Comparison of ENCODE assay signal across 35 cellular contexts in the genomic region with DNA sequence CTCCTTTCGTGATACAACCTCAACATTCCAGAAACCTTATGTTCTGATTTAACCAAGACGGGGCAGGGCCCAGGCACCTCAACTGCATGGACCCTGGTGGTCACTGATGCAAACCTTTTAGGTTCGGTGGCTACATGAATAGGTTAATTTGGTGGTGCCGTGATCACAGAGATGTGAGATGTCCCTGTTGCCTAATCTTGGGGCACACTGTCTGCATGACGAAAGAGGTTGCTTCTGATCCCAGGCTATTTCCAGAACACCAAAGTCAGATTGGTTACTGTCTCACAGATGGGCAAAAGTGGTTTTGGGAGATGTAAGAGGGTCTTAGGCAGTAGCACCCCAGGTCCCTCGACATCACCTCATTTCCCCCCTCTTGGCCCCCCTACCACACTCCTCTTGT. TPM values are rescaled to one million over a fixed set of nuclear protein-coding genes. Genes with fewer than 3 reads are reported as not detected.
"Had no signal": no experiment of that assay in that cellular context is flagged by ENCODE, and none has a peak within 500 bp of the region (broad histone marks: within the 10 kb centered on the region; RNA-seq: fewer than 3 reads in every experiment).

No MANE protein-coding gene starts in this region.

- H3K27ac ChIP-seq: ascending aorta, body of pancreas, KMS-11, PC-9, SK-N-MC, VCaP had no signal

- H3K9me3 Mint-ChIP-seq: activated CD4-positive, alpha-beta memory T cell treated with anti-CD3 and anti-CD28 coated beads, Interleukin-2, amount 10 ng/mL, durations not matched to agents 7 days and 5 days; activated naive CD4-positive, alpha-beta T cell treated with anti-CD3 and anti-CD28 coated beads, Interleukin-2, amount 50 U/mL, for 72 hours; activated naive CD8-positive, alpha-beta T cell treated with anti-CD3 and anti-CD28 coated beads, Interleukin-2, amount 50 U/mL, for 24 hours; activated T-cell treated with anti-CD3 and anti-CD28 coated beads, Interleukin-2, amount 50 U/mL, for 24 hours; activated T-helper 1 cell treated with anti-CD3 and anti-CD28 coated beads, Interleukin-12 subunit alpha, Interleukin-12 subunit beta, Interleukin-2, Interleukin-4 antibody, amounts not matched to agents 30 ng/mL and 10 ng/mL and 1 ng/mL, durations not matched to agents 14 hours and 24 hours and 36 hours; IgD-negative memory B cell; T-cell had no signal

- H3K36me3 ChIP-seq: ascending aorta had no signal

- H3K4me3 ChIP-seq: ascending aorta, body of pancreas, PC-9, SK-N-MC had no signal

- DNase-seq: activated CD4-positive, alpha-beta memory T cell treated with anti-CD3 and anti-CD28 coated beads, Interleukin-2, amount 10 ng/mL, durations not matched to agents 7 days and 5 days; activated CD4-positive, alpha-beta T cell treated with anti-CD3 and anti-CD28 coated beads for 36 hours; activated CD4-positive, alpha-beta T cell treated with anti-CD3 and anti-CD28 coated beads, Interleukin-2, amount 50 U/mL, for 1 hour; activated CD4-positive, CD25-positive, alpha-beta regulatory T cell; activated CD8-positive, alpha-beta memory T cell treated with anti-CD3 and anti-CD28 coated beads, Interleukin-2, amount 50 U/mL, for 48 hours; activated effector memory CD4-positive, alpha-beta T cell treated with Interleukin-2 at 50 U/mL for 16 hours; activated naive CD4-positive, alpha-beta T cell treated with Interleukin-2 at 50 U/mL for 16 hours; activated naive CD8-positive, alpha-beta T cell treated with anti-CD3 and anti-CD28 coated beads, Interleukin-2, amount 50 U/mL, for 24 hours; activated T-cell treated with anti-CD3 and anti-CD28 coated beads, Interleukin-2, amount 50 U/mL, for 24 hours; amniotic stem cell; body of pancreas; central memory CD4-positive, alpha-beta T cell; NCI-H1092; NCI-H1417; NCI-H1930; NCI-H2171; NCI-H2227 treated with DMSO at 0.1 percent for 48 hours; NCI-H446 treated with DMSO at 0.1 percent for 48 hours; NCI-H524 treated with DMSO at 0.1 percent for 48 hours; NCI-H748 treated with DMSO at 0.1 percent for 48 hours; PC-9; SHP77 treated with DMSO at 0.1 percent for 48 hours; T-cell; T-helper 2 cell; T1000 had no signal

- H3K27ac Mint-ChIP-seq: activated CD4-positive, alpha-beta memory T cell treated with anti-CD3 and anti-CD28 coated beads, Interleukin-2, amount 10 ng/mL, durations not matched to agents 7 days and 5 days; activated CD4-positive, alpha-beta T cell treated with anti-CD3 and anti-CD28 coated beads for 36 hours; activated naive CD4-positive, alpha-beta T cell treated with anti-CD3 and anti-CD28 coated beads, Interleukin-2, amount 50 U/mL, for 72 hours; activated naive CD8-positive, alpha-beta T cell treated with anti-CD3 and anti-CD28 coated beads, Interleukin-2, amount 50 U/mL, for 24 hours; activated T-cell treated with anti-CD3 and anti-CD28 coated beads, Interleukin-2, amount 50 U/mL, for 24 hours; activated T-helper 1 cell treated with anti-CD3 and anti-CD28 coated beads, Interleukin-12 subunit alpha, Interleukin-12 subunit beta, Interleukin-2, Interleukin-4 antibody, amounts not matched to agents 30 ng/mL and 10 ng/mL and 1 ng/mL, durations not matched to agents 14 hours and 24 hours and 36 hours; IgD-negative memory B cell; T-cell had no signal

- H3K27me3 Mint-ChIP-seq: activated CD4-positive, alpha-beta T cell treated with anti-CD3 and anti-CD28 coated beads for 36 hours; activated naive CD8-positive, alpha-beta T cell treated with anti-CD3 and anti-CD28 coated beads, Interleukin-2, amount 50 U/mL, for 24 hours; activated T-cell treated with anti-CD3 and anti-CD28 coated beads, Interleukin-2, amount 50 U/mL, for 24 hours; IgD-negative memory B cell; T-cell had no signal

- H3K27me3 ChIP-seq: ascending aorta, body of pancreas had no signal

- H3K4me3 Mint-ChIP-seq: activated CD4-positive, alpha-beta memory T cell treated with anti-CD3 and anti-CD28 coated beads, Interleukin-2, amount 10 ng/mL, durations not matched to agents 7 days and 5 days; activated CD4-positive, alpha-beta T cell treated with anti-CD3 and anti-CD28 coated beads for 36 hours; activated naive CD8-positive, alpha-beta T cell treated with anti-CD3 and anti-CD28 coated beads, Interleukin-2, amount 50 U/mL, for 24 hours; activated T-cell treated with anti-CD3 and anti-CD28 coated beads, Interleukin-2, amount 50 U/mL, for 24 hours; activated T-helper 1 cell treated with anti-CD3 and anti-CD28 coated beads, Interleukin-12 subunit alpha, Interleukin-12 subunit beta, Interleukin-2, Interleukin-4 antibody, amounts not matched to agents 30 ng/mL and 10 ng/mL and 1 ng/mL, durations not matched to agents 14 hours and 24 hours and 36 hours; T-cell had no signal

- H3K36me3 Mint-ChIP-seq: activated naive CD4-positive, alpha-beta T cell treated with anti-CD3 and anti-CD28 coated beads, Interleukin-2, amount 50 U/mL, for 72 hours; IgD-negative memory B cell; T-cell had no signal

- H3K9me3 ChIP-seq: ascending aorta, body of pancreas had no signal

- H3K4me1 ChIP-seq: ascending aorta had no signal

RNA-seq across cellular contexts. Expression of a gene that starts 4.0 kb away (rescaled TPM):
- total RNA-seq: bronchial epithelial cell, chondrocyte, MCF 10A had no signal

RNA-seq across cellular contexts. Expression of a gene that starts 30.2 kb away (rescaled TPM):
- total RNA-seq: activated CD4-positive, alpha-beta T cell treated with anti-CD3 and anti-CD28 coated beads for 36 hours; activated naive CD4-positive, alpha-beta T cell treated with anti-CD3 and anti-CD28 coated beads, Interleukin-2, amount 50 U/mL, for 72 hours; activated T-helper 1 cell treated with anti-CD3 and anti-CD28 coated beads, Interleukin-12 subunit alpha, Interleukin-12 subunit beta, Interleukin-2, Interleukin-4 antibody, amounts not matched to agents 30 ng/mL and 10 ng/mL and 1 ng/mL, durations not matched to agents 14 hours and 24 hours and 36 hours; ascending aorta; body of pancreas; bronchial epithelial cell; chondrocyte; MCF 10A had no signal
